12 cellular contexts compared by ENCODE assay signal in the genomic region with DNA sequence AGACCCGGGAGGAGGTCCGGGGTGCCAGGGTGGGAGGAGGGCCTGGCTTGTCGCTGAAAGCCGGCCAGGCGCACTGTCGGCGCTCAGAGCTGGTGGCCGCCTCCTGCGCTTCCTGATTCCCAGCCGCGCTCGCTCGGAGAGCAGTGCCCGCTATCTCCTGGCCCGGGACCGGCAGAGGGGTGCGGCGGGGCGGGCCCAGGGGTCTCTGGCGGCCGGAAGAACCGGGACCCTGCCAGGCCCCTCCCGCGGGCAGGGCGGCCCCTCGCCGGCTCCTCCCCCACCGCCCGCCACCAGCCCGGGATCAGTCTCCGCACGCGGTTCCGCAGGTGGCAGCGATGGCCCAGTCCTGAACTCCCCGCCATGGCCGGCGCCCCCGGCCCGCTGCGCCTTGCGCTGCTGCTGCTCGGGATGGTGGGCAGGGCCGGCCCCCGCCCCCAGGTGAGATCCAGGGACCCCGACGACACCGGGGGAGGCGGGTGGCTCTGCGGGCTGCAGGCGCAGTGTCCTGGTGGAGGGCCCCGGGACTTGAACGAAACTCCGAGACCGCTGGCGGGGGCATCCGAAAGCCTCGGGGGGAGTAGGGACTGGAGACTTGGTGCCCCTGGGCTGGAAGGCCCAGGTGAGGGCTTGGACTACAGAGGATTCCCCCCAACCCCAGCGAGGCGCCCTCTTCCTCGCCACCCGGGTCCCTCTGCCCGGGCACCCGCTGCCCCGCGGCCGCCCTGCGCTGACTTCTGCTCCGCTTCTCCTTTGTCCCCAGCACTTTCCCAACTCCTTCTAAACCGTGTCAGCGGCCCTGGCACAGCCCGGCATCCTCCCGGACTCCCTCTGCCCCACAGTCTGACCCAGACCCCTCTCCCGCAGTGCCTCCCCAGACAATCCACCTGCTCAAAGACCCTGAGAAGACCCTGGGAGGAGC. TPM values are rescaled to one million over a fixed set of nuclear protein-coding genes. Genes with fewer than 3 reads are reported as not detected.
DNase-seq lines count a peak whose midpoint lies in the region; ATAC-seq and TF ChIP-seq lines count a peak whose summit lies in the region.
"Had no signal": no experiment of that assay in that cellular context is flagged by ENCODE, and none has a peak within 500 bp of the region (broad histone marks: within the 10 kb centered on the region; RNA-seq: fewer than 3 reads in every experiment).

A gene (plus strand): TSS at position 301 of the 919 bp plus-strand sequence. CDS start 60 bp downstream, at position 361.

- H3K4me3 ChIP-seq in Peyer's patch (peak within 1 kb of the TSS in 3 of 4 donors; percentile 7 to 41 (median 37)), neuronal stem cell (ENCODE audit: low read length in 2 of 2) (peak within 1 kb of the TSS; percentile 12 to 81)

- H3K9ac ChIP-seq in neuronal stem cell (ENCODE audit: low read depth, low read length, poor library complexity): peak within 1 kb of the TSS; percentile 73

- H2BK5ac ChIP-seq in neuronal stem cell (ENCODE audit: low read length): no peak within 1 kb of the TSS

- peak within 1 kb of the TSS; percentile 77 for H2BK15ac ChIP-seq in neuronal stem cell (ENCODE audit: low read length)

- no peak for TF ChIP-seq CTCF in Peyer's patch (IDR thresholded peaks at IDR 0.05)

- H3K9me3 ChIP-seq in Peyer's patch (no peaks in the 10 kb centered on the region), neuronal stem cell (replicated peaks in 1 of 2; ENCODE audit: control insufficient read depth in 2 of 2, insufficient read depth in 1 of 2, low read depth in 1 of 2, low read length in 2 of 2) (no peaks in the 10 kb centered on the region)
- H3K9me3 ChIP-seq: testis had no signal

- no CpG with 5 or more reads among the region's 74 CpGs for WGBS in neuronal stem cell (ENCODE audit: extremely low coverage in 2 of 2, insufficient read length in 2 of 2, insufficient replicate concordance in 1 of 2), 2 donors

- H3K36me3 ChIP-seq in Peyer's patch (no peaks in the 10 kb centered on the region), neuronal stem cell (replicated peaks in 1 of 2; ENCODE audit: control insufficient read depth in 2 of 2, insufficient read depth in 2 of 2, low read length in 2 of 2) (no peaks in the 10 kb centered on the region)

- H3K27me3 ChIP-seq in Peyer's patch (peaks cover 0 to 10% of the 10 kb centered on the region in 2 donors), neuronal stem cell (ENCODE audit: control insufficient read depth in 3 of 3, insufficient read depth in 3 of 3, low read depth in 1 of 3, low read length in 3 of 3) (peaks cover 2 to 73% (median 22%) of the 10 kb centered on the region in 3 experiments)
- H3K27me3 ChIP-seq: testis had no signal

- peak within 1 kb of the TSS; percentile 93 for H3K4me2 ChIP-seq in neuronal stem cell (ENCODE audit: insufficient read depth, low read length, poor library complexity, severe bottlenecking)

- no peak for TF ChIP-seq POLR2A in Peyer's patch (IDR thresholded peaks at IDR 0.05)

- H3K14ac ChIP-seq in neuronal stem cell (ENCODE audit: low read length): peak within 1 kb of the TSS; percentile 65

- no peaks in the 10 kb centered on the region for H3K79me1 ChIP-seq in neuronal stem cell (ENCODE audit: low read depth, low read length)

- peak; percentile 65 for DNase-seq in DMS53 (lab: John Stamatoyannopoulos, UW)
- no peak for DNase-seq in Peyer's patch
- DNase-seq in Right ventricle myocardium inferior (ENCODE audit: missing footprints): no peak
- peak; percentile 31 for DNase-seq in neuronal stem cell (ENCODE audit: low spot score)
- DNase-seq in NCI-H345 (lab: John Stamatoyannopoulos, UW): no peak
- DNase-seq in NCI-H1694 treated with DMSO at 0.1 percent for 48 hours (lab: John Stamatoyannopoulos, UW): no peak
- DNase-seq in NK-92 treated with Interleukin-12 subunit alpha and Interleukin-12 subunit beta, amount 100 ng/mL, for 24 hours (lab: John Stamatoyannopoulos, UW): no peak
- DNase-seq: effector memory CD4-positive, alpha-beta T cell; NCI-H1105 treated with DMSO at 0.1 percent for 48 hours; testis had no signal

- peak; percentile 69 for ATAC-seq in Right ventricle myocardium inferior
- ATAC-seq in GM21526 (IDR thresholded peaks at IDR 0.05; ENCODE audit: low FRiP score, unreplicated experiment): no peak

- H3K18ac ChIP-seq in neuronal stem cell (ENCODE audit: low read length): peak within 1 kb of the TSS; percentile 89

- H4K91ac ChIP-seq in neuronal stem cell (ENCODE audit: low read depth, low read length, poor library complexity): no peak within 1 kb of the TSS

- no peak within 1 kb of the TSS for H4K8ac ChIP-seq in neuronal stem cell (ENCODE audit: low read depth, low read length)

- peak within 1 kb of the TSS; percentile 18 for H2BK12ac ChIP-seq in neuronal stem cell (ENCODE audit: low read length)

- peak within 1 kb of the TSS; percentile 87 for H2AFZ ChIP-seq in neuronal stem cell (ENCODE audit: low read length)

- H2AK5ac ChIP-seq in neuronal stem cell (ENCODE audit: low read depth, low read length): peak within 1 kb of the TSS; percentile 70

- peak within 1 kb of the TSS; percentile 92 for H3K23ac ChIP-seq in neuronal stem cell (ENCODE audit: low read depth, low read length, poor library complexity)

- H2BK120ac ChIP-seq in neuronal stem cell (ENCODE audit: low read depth, low read length): no peak within 1 kb of the TSS

- H3K4me1 ChIP-seq in Peyer's patch (peaks cover 0 to 14% (median 4%) of the 10 kb centered on the region in 4 donors), neuronal stem cell (ENCODE audit: control insufficient read depth in 2 of 2, insufficient read depth in 1 of 2, low read depth in 1 of 2, low read length in 2 of 2) (peaks cover 0 to 5% of the 10 kb centered on the region in 2 donors)
- H3K4me1 ChIP-seq: testis had no signal

- H3K4ac ChIP-seq in neuronal stem cell (ENCODE audit: low read length): no peak within 1 kb of the TSS

- intact Hi-C loops in Right ventricle myocardium inferior (cut with DNase I): no loop called here

- H3K27ac ChIP-seq in Peyer's patch (no peak within 1 kb of the TSS), neuronal stem cell (replicated peaks; ENCODE audit: low read length) (no peak within 1 kb of the TSS)
- H3K27ac ChIP-seq: testis had no signal

RNA-seq across cellular contexts. Expression of the gene that starts here (rescaled TPM):
- under 1 TPM in 2 of 4 donors, not detected in 2; 0.38 to 0.67 TPM for total RNA-seq in Peyer's patch
- 6.8 TPM for total RNA-seq in Right ventricle myocardium inferior
- 0.92 TPM for polyA plus RNA-seq in neuronal stem cell (2013, experiment 1 of 2)
- 0.86 TPM for polyA plus RNA-seq in neuronal stem cell (2013, experiment 2 of 2)
- total RNA-seq: posterior vena cava had no signal

Comparison
In these comparisons a context has a peak if more than half of its experiments do, and no peak if none do; other contexts are left out.
1. DNase-seq: peak in DMS53 (single experiment) and neuronal stem cell (single experiment); none in Peyer's patch (0 of 3), Right ventricle myocardium inferior (single experiment), NCI-H345 (single experiment), NCI-H1694 treated with DMSO at 0.1 percent for 48 hours (single experiment) and NK-92 treated with Interleukin-12 subunit alpha and Interleukin-12 subunit beta, amount 100 ng/mL, for 24 hours (single experiment).